Comparison of ENCODE assay signal across 8 cellular contexts in the genomic region with DNA sequence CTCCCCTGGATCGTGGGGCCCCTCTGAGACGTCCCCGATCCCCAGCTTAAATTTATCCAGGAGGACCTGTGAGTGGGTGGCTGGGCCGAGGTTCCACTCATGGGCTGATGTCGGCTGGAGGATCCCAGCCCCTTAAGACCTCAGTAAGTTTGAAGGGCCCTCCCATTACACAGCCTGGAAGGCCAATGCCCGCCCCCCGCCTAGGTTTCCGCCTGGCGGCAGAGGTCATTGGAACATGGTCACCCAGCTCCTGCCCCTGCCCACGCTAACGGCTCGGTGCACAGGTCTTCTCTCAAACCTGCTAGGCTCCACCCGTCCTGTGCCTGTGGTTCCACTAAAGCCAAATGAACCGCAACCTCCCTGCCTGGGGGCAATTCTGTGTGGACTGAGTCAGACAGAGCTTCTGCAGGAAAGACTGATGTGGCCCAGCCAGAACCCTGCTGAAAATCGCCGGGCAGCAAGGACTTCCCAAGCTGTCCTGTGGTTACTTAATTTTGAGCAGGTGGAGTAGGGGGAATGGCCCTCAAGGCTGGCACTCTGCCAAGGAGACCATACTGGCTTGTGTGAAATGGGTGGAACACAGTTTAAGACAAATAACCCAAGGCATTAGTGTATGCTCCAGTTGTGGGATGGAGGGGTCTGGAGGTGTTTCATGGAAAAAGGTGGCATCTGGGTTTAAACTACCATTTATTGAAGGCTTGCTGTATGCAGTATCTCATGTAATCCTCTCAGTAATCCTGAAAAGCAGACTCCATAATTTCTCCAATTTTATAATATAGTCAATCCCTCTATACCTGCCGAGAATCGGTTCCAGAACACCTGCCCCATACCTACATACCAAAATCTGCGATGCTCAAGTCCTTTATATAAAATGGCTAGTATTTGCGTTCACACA. TPM values are rescaled to one million over a fixed set of nuclear protein-coding genes. Genes with fewer than 3 reads are reported as not detected.
DNase-seq lines count a peak whose midpoint lies in the region; ATAC-seq and TF ChIP-seq lines count a peak whose summit lies in the region.

No MANE protein-coding gene starts in this region.

- peaks cover 25% of the 10 kb centered on the region for H3K79me2 ChIP-seq in ACC112 (ENCODE audit: control insufficient read depth, insufficient read depth, low read length, unreplicated experiment)

- no peak overlapping the region for H3K27ac ChIP-seq in ACC112 (ENCODE audit: low read depth, low read length)
- peak overlapping the region; percentile 79 for H3K27ac ChIP-seq in RWPE2 (ENCODE audit: poor library complexity, severe bottlenecking)

- peak overlapping the region; percentile 81 for H3K4me3 Mint-ChIP-seq in activated naive CD8-positive, alpha-beta T cell

- H3K4me1 Mint-ChIP-seq in activated naive CD8-positive, alpha-beta T cell (ENCODE audit: low read depth) = peaks cover 21% of the 10 kb centered on the region

- H3K27ac Mint-ChIP-seq in activated naive CD8-positive, alpha-beta T cell = peak overlapping the region; percentile 83

- H3K4me1 ChIP-seq in ACC112 (ENCODE audit: control insufficient read depth, insufficient read depth, low read length, unreplicated experiment) (peaks cover 19% of the 10 kb centered on the region), RWPE2 (ENCODE audit: insufficient read depth, poor library complexity, severe bottlenecking) (peaks cover 11% of the 10 kb centered on the region)

- TF ChIP-seq CTCF in RWPE2 (IDR thresholded peaks at IDR 0.05; ENCODE audit: poor library complexity, severe bottlenecking) = no peak
- TF ChIP-seq CTCF in retinal pigment epithelial cell (conservative IDR thresholded peaks at IDR 0.05; ENCODE audit: low read depth, low read length) = no peak

- H2AFZ ChIP-seq in ACC112 (ENCODE audit: low read length, unreplicated experiment) = peak overlapping the region; percentile 92

- H3K36me3 Mint-ChIP-seq in activated naive CD8-positive, alpha-beta T cell = peaks cover 4% of the 10 kb centered on the region

- ATAC-seq in GM19023 (IDR thresholded peaks at IDR 0.05; ENCODE audit: unreplicated experiment) = peak; percentile 13
- ATAC-seq in RWPE2 (ENCODE audit: low read depth) = peak; percentile 91
- peak; percentile 24 to 61 for ATAC-seq in left cardiac atrium

- intact Hi-C loops in left cardiac atrium (cut with DNase I) = no loop called here

- H3K27me3 ChIP-seq in ACC112 (ENCODE audit: insufficient read depth, low read length) = no peaks in the 10 kb centered on the region
- H3K27me3 ChIP-seq in RWPE2 (ENCODE audit: insufficient read depth, poor library complexity, severe bottlenecking) = no peaks in the 10 kb centered on the region

- H3K9me3 ChIP-seq in RWPE2 (ENCODE audit: severe bottlenecking) = no peaks in the 10 kb centered on the region

- H3K4me3 ChIP-seq in ACC112 (ENCODE audit: low read depth, low read length) = peak overlapping the region; percentile 80
- peak overlapping the region; percentile 84 for H3K4me3 ChIP-seq in RWPE2 (ENCODE audit: severe bottlenecking)
- peak overlapping the region; percentile 67 for H3K4me3 ChIP-seq in retinal pigment epithelial cell (ENCODE audit: low read length)

- H3K27me3 Mint-ChIP-seq in activated naive CD8-positive, alpha-beta T cell = no peaks in the 10 kb centered on the region

- H3K36me3 ChIP-seq in ACC112 (ENCODE audit: insufficient read depth, low read length) = no peaks in the 10 kb centered on the region
- no peaks in the 10 kb centered on the region for H3K36me3 ChIP-seq in RWPE2 (ENCODE audit: low read depth)

- no peaks in the 10 kb centered on the region for H3K9me3 Mint-ChIP-seq in activated naive CD8-positive, alpha-beta T cell (ENCODE audit: low read depth)

- DNase-seq in HPDE6-E6E7 (ENCODE audit: extremely low spot score) (peak; percentile 95), RWPE2 (ENCODE audit: low spot score) (peak; percentile 98), left cardiac atrium (peak; percentile 45), retinal pigment epithelial cell (ENCODE audit: low read depth) (no peak), GOT3 (lab: John Stamatoyannopoulos, UW) (no peak)

RNA-seq across cellular contexts. Expression of a gene that starts 0.9 kb away (rescaled TPM):
- total RNA-seq in left cardiac atrium = 1 to 10 TPM; 2.4 to 4.9 TPM

Comparison
In these comparisons a context has a peak if more than half of its experiments do, and no peak if none do; other contexts are left out.
1. ATAC-seq: peak in every context shown above with its lines; median percentile 91 in RWPE2; 42 in left cardiac atrium; 13 in GM19023.
2. DNase-seq: peak in HPDE6-E6E7 (single experiment), RWPE2 (single experiment) and left cardiac atrium (single experiment); none in retinal pigment epithelial cell (single experiment) and GOT3 (single experiment).
3. Peak in every context shown above with its lines, with median percentiles within 50 percentile points of each other: H3K4me3 ChIP-seq.